ENCODE assay signal across 16 cellular contexts in the genomic region with DNA sequence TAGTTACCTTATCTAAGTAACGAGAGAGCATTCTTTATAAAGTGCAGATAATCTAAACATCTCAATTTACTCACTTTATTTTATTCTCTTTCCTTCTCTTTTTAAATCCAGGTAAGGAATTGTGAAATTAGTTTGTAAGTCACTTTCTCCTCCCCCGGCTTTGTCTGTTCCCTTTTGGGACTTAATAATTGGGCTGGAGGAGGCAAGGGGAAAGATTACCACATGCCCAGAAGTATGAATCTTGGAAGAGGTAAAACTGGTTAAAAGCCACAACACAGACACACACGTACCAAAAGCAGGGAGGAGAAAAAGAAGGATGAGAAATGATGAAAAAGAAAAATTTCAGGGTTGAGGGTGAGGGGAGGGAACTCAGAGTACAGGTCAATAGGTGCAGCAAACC.
"Had no signal": no experiment of that assay in that cellular context is flagged by ENCODE, and none has a peak within 500 bp of the region (broad histone marks: within the 10 kb centered on the region; RNA-seq: fewer than 3 reads in every experiment).

No MANE protein-coding gene starts in this region.

- H3K4me3 ChIP-seq: esophagus muscularis mucosa, stomach, thoracic aorta had no signal

- H3K4me1 ChIP-seq: esophagus muscularis mucosa had no signal

- H3K27ac ChIP-seq: epithelial cell of prostate, esophagus muscularis mucosa, stomach, thoracic aorta had no signal

- H3K27ac Mint-ChIP-seq: dendritic cell treated with granulocyte-macrophage colony-stimulating factor and Interleukin-4, amounts not matched to agents 40 ng/mL and 50 ng/mL, for 4 days; effector memory CD8-positive, alpha-beta T cell; natural killer cell had no signal

- H3K9me3 ChIP-seq: esophagus muscularis mucosa, stomach, thoracic aorta had no signal

- DNase-seq: effector memory CD8-positive, alpha-beta T cell; foreskin melanocyte; head of caudate nucleus; hippocampal formation; kidney glomerular epithelial cell; natural killer cell; posterior cingulate gyrus; stimulated activated naive CD4-positive, alpha-beta T cell; stomach; substantia nigra; trophoblast cell had no signal

- H3K27me3 ChIP-seq: esophagus muscularis mucosa, stomach had no signal

- H3K27me3 Mint-ChIP-seq: dendritic cell treated with granulocyte-macrophage colony-stimulating factor and Interleukin-4, amounts not matched to agents 40 ng/mL and 50 ng/mL, for 4 days; effector memory CD8-positive, alpha-beta T cell had no signal

- H3K36me3 ChIP-seq: esophagus muscularis mucosa, thoracic aorta had no signal

- H3K9me3 Mint-ChIP-seq: dendritic cell treated with granulocyte-macrophage colony-stimulating factor and Interleukin-4, amounts not matched to agents 40 ng/mL and 50 ng/mL, for 4 days; natural killer cell had no signal

- H3K4me1 Mint-ChIP-seq: natural killer cell, neural crest cell had no signal

- H3K4me3 Mint-ChIP-seq: dendritic cell treated with granulocyte-macrophage colony-stimulating factor and Interleukin-4, amounts not matched to agents 40 ng/mL and 50 ng/mL, for 4 days; effector memory CD8-positive, alpha-beta T cell; natural killer cell; neural crest cell had no signal
